9 cellular contexts compared by ENCODE assay signal in the genomic region with DNA sequence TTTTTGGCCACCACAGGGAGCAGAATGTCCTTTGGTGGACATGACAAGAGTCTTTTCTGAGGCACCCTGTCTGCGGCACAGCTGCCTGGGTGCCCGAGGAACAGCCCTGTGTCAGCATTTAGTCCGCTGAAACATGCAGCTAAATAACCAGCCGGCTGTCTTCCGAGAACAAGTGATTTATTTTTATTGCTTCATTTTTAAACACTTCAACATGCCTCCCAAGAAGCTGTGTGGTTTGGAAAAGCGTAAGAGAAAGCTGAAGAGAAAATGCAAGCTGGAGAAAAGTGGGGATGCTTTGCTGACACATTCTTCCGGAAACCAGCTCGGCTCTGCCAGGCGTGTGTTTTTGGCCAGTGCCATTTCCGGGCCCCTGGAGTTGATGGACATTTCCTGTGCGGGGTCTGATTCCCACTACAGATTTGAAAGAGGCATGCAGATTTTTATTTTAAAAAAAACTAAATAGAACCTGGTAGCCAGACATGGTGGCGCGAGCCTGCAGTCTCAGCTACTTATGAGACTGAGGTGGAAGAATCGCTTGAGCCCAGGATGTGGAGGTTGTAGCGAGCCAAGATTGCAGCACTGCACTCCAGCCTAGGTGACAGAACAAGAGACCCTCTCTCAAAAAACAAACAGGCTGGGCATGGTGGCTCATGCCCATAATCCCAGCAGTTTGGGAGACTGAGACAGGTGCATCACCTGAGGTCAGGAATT.
DNase-seq lines count a peak whose midpoint lies in the region; ATAC-seq and TF ChIP-seq lines count a peak whose summit lies in the region.
"Had no signal": no experiment of that assay in that cellular context is flagged by ENCODE, and none has a peak within 500 bp of the region (broad histone marks: within the 10 kb centered on the region; RNA-seq: fewer than 3 reads in every experiment).

No MANE protein-coding gene starts in this region.

- H3K4me3 Mint-ChIP-seq in endothelial cell (ENCODE audit: unreplicated experiment) = no peak overlapping the region

- WGBS in suprapubic skin = 19% methylated on average over 15 of the region's 15 CpGs

- no peak overlapping the region for H3K27ac Mint-ChIP-seq in endothelial cell (ENCODE audit: unreplicated experiment)

- peaks cover 6% of the 10 kb centered on the region for H3K36me3 Mint-ChIP-seq in endothelial cell (ENCODE audit: low read depth, unreplicated experiment)

- ATAC-seq in left lung (peak; percentile 62), foreskin keratinocyte (no peak)

- intact Hi-C loops in left lung (cut with DNase I) = no loop called here

- peaks cover 9 to 31% of the 10 kb centered on the region in 2 donors for H3K4me1 ChIP-seq in left lung
- peaks cover 19% of the 10 kb centered on the region for H3K4me1 ChIP-seq in suprapubic skin
- no peaks in the 10 kb centered on the region for H3K4me1 ChIP-seq in foreskin keratinocyte

- TF ChIP-seq EP300 in suprapubic skin (IDR thresholded peaks at IDR 0.05) = no peak

- H3K27me3 ChIP-seq in left lung = no peaks in the 10 kb centered on the region
- H3K27me3 ChIP-seq in suprapubic skin = no peaks in the 10 kb centered on the region
- H3K27me3 ChIP-seq in foreskin keratinocyte = no peaks in the 10 kb centered on the region
- H3K27me3 ChIP-seq: cardiac muscle cell had no signal

- H3K27ac ChIP-seq in left lung (peak overlapping the region; percentile 68 to 77), suprapubic skin (peak overlapping the region; percentile 69), foreskin keratinocyte (no peak overlapping the region)
- H3K27ac ChIP-seq: cardiac muscle cell had no signal

- H3K4me3 ChIP-seq in left lung (peak overlapping the region in 1 of 2 donors; percentile 8), suprapubic skin (peak overlapping the region; percentile 29)
- H3K4me3 ChIP-seq: cardiac muscle cell had no signal

- H3K9me3 ChIP-seq in left lung (no peaks in the 10 kb centered on the region), suprapubic skin (no peaks in the 10 kb centered on the region)

- no peak for TF ChIP-seq CTCF in left lung (IDR thresholded peaks at IDR 0.05)
- no peak for TF ChIP-seq CTCF in suprapubic skin (IDR thresholded peaks at IDR 0.05)
- no peak for TF ChIP-seq CTCF in endothelial cell (IDR thresholded peaks at IDR 0.05; ENCODE audit: unreplicated experiment)
- TF ChIP-seq CTCF in foreskin keratinocyte (conservative IDR thresholded peaks at IDR 0.05) = no peak

- no peaks in the 10 kb centered on the region for H3K9me3 Mint-ChIP-seq in endothelial cell (ENCODE audit: unreplicated experiment)

- DNase-seq in AG08396 (ENCODE audit: low spot score) (peak; percentile 81), KG1 (lab: John Stamatoyannopoulos, UW) (peak; percentile 28), astrocyte of the hippocampus (ENCODE audit: low read depth, low spot score) (peak; percentile 67), left lung (no peak), suprapubic skin (ENCODE audit: low spot score in 2 of 2) (no peak), endothelial cell (ENCODE audit: low spot score) (no peak), foreskin keratinocyte (no peak), ureter (ENCODE audit: low spot score) (no peak)

- H3K36me3 ChIP-seq in left lung = no peaks in the 10 kb centered on the region
- no peaks in the 10 kb centered on the region for H3K36me3 ChIP-seq in suprapubic skin
- H3K36me3 ChIP-seq: cardiac muscle cell had no signal

- H3K27me3 Mint-ChIP-seq in endothelial cell (ENCODE audit: unreplicated experiment) = peaks cover 7% of the 10 kb centered on the region

- peaks cover 2% of the 10 kb centered on the region for H3K4me1 Mint-ChIP-seq in endothelial cell (ENCODE audit: unreplicated experiment)

- TF ChIP-seq POLR2A in suprapubic skin (IDR thresholded peaks at IDR 0.05) = no peak

Comparison
In these comparisons a context has a peak if more than half of its experiments do, and no peak if none do; other contexts are left out.
1. DNase-seq: peak in AG08396 (single experiment), KG1 (single experiment) and astrocyte of the hippocampus (single experiment); none in left lung (0 of 2), suprapubic skin (0 of 2), endothelial cell (single experiment), foreskin keratinocyte (0 of 2) and ureter (single experiment).